ENCODE assay signal across 1 cellular context in the genomic region with DNA sequence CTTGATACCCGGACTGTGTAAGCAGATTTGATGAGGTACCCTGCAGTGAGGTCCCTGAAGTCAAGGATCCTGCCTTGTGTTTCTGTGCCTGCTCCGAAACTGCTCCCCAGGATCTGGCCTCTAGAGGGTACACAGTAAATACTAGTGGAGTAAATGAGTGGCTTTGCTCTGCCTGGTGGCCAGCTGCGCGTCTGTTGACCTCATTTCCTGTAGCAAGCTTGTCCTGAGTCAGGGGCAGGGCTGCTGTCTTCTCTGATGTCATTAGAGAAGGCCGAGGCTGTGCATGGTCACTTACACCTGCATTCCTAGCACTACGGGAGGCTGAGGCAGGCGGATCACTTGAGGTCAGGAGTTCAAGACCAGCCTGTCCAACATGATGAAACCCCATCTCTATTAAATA.
TF ChIP-seq lines count a peak whose summit lies in the region.

No MANE protein-coding gene starts in this region.

TF ChIP-seq in SK-N-SH treated with all-trans-retinoic acid at 6 μM for 48 hours, 23 proteins besides CTCF, POLR2A, EP300 and RAD21 (continued from another document):
- TF ChIP-seq, protein P1, sequence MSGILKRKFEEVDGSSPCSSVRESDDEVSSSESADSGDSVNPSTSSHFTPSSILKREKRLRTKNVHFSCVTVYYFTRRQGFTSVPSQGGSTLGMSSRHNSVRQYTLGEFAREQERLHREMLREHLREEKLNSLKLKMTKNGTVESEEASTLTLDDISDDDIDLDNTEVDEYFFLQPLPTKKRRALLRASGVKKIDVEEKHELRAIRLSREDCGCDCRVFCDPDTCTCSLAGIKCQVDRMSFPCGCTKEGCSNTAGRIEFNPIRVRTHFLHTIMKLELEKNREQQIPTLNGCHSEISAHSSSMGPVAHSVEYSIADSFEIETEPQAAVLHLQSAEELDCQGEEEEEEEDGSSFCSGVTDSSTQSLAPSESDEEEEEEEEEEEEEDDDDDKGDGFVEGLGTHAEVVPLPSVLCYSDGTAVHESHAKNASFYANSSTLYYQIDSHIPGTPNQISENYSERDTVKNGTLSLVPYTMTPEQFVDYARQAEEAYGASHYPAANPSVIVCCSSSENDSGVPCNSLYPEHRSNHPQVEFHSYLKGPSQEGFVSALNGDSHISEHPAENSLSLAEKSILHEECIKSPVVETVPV (CRISPR knock-in tag; IDR thresholded peaks at IDR 0.05): no peak
- TF ChIP-seq ZNF8 (CRISPR knock-in tag; IDR thresholded peaks at IDR 0.05) (no peak), TOX (CRISPR knock-in tag; IDR thresholded peaks at IDR 0.05; ENCODE audit: borderline replicate concordance) (no peak), ISL1 (CRISPR knock-in tag; IDR thresholded peaks at IDR 0.05) (no peak), ARNTL (CRISPR knock-in tag; IDR thresholded peaks at IDR 0.05; ENCODE audit: borderline replicate concordance, low read depth) (no peak), SNAI2 (CRISPR knock-in tag; IDR thresholded peaks at IDR 0.05) (no peak), BACH2 (CRISPR knock-in tag; IDR thresholded peaks at IDR 0.05; ENCODE audit: borderline replicate concordance) (no peak), TCF4 (CRISPR knock-in tag; IDR thresholded peaks at IDR 0.05; ENCODE audit: borderline replicate concordance) (no peak), OSR1 (CRISPR knock-in tag; IDR thresholded peaks at IDR 0.05) (no peak), RARB (CRISPR knock-in tag; IDR thresholded peaks at IDR 0.05) (no peak)
- TF ChIP-seq, protein P2, sequence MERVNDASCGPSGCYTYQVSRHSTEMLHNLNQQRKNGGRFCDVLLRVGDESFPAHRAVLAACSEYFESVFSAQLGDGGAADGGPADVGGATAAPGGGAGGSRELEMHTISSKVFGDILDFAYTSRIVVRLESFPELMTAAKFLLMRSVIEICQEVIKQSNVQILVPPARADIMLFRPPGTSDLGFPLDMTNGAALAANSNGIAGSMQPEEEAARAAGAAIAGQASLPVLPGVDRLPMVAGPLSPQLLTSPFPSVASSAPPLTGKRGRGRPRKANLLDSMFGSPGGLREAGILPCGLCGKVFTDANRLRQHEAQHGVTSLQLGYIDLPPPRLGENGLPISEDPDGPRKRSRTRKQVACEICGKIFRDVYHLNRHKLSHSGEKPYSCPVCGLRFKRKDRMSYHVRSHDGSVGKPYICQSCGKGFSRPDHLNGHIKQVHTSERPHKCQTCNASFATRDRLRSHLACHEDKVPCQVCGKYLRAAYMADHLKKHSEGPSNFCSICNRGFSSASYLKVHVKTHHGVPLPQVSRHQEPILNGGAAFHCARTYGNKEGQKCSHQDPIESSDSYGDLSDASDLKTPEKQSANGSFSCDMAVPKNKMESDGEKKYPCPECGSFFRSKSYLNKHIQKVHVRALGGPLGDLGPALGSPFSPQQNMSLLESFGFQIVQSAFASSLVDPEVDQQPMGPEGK (CRISPR knock-in tag; IDR thresholded peaks at IDR 0.05; ENCODE audit: borderline replicate concordance): no peak
- TF ChIP-seq, protein P3, sequence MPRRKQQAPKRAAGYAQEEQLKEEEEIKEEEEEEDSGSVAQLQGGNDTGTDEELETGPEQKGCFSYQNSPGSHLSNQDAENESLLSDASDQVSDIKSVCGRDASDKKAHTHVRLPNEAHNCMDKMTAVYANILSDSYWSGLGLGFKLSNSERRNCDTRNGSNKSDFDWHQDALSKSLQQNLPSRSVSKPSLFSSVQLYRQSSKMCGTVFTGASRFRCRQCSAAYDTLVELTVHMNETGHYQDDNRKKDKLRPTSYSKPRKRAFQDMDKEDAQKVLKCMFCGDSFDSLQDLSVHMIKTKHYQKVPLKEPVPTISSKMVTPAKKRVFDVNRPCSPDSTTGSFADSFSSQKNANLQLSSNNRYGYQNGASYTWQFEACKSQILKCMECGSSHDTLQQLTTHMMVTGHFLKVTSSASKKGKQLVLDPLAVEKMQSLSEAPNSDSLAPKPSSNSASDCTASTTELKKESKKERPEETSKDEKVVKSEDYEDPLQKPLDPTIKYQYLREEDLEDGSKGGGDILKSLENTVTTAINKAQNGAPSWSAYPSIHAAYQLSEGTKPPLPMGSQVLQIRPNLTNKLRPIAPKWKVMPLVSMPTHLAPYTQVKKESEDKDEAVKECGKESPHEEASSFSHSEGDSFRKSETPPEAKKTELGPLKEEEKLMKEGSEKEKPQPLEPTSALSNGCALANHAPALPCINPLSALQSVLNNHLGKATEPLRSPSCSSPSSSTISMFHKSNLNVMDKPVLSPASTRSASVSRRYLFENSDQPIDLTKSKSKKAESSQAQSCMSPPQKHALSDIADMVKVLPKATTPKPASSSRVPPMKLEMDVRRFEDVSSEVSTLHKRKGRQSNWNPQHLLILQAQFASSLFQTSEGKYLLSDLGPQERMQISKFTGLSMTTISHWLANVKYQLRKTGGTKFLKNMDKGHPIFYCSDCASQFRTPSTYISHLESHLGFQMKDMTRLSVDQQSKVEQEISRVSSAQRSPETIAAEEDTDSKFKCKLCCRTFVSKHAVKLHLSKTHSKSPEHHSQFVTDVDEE (CRISPR knock-in tag; IDR thresholded peaks at IDR 0.05): no peak
